In the genomic region with DNA sequence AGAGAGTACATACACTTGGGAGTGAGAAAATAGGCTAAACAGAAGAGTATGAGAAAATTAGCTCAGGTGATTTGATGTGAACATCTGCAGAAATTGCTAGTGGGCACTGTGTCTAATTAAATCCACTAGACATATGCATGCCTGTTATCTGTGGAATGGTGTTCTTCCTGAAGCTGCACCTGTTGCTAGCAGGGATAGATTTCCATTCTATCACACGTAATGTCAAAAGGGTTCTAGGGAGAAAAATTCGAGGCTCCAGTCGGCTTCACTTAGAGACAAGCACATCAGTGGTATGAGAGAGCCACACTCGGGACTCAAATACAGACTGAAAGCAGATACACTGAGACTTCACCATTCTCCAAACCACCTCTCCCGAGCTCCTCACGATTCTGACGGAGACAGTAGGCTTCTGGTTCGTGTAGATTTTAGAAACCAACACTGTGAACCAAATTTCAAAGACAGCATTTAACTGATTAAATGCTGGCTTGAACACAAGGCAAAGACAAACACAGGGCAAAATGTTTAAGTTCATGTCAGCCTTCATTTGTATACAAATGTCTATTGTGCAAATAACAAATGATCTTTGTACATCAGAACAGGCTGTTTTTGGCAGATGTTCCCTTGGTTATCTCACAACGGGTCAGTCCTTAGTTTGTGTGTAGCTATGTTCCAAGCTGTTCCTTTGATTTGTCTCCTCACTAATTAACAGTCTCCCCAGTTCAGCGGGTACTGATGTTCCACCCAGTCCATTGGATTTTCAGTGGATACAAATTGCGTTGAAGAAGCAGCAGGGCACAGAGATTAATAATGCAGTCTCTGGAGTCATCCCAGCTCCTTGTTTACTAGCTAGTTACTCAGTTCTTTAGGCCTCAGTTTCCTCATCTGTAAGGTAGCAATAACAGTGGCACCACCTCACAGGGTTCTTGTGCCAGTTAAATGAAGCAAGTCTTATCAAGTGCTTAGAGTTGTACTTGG, we compare ENCODE assay signal across 1 cellular context.
A peak's percentile ranks its signal among the peaks of the same experiment; 100 is the strongest.
TF ChIP-seq lines count a peak whose summit lies in the region.

No MANE protein-coding gene starts in this region.

TF ChIP-seq in HepG2, 621 proteins besides CTCF, POLR2A, EP300 and RAD21 (continued from another document and continues in another):
- TF ChIP-seq, protein P1, sequence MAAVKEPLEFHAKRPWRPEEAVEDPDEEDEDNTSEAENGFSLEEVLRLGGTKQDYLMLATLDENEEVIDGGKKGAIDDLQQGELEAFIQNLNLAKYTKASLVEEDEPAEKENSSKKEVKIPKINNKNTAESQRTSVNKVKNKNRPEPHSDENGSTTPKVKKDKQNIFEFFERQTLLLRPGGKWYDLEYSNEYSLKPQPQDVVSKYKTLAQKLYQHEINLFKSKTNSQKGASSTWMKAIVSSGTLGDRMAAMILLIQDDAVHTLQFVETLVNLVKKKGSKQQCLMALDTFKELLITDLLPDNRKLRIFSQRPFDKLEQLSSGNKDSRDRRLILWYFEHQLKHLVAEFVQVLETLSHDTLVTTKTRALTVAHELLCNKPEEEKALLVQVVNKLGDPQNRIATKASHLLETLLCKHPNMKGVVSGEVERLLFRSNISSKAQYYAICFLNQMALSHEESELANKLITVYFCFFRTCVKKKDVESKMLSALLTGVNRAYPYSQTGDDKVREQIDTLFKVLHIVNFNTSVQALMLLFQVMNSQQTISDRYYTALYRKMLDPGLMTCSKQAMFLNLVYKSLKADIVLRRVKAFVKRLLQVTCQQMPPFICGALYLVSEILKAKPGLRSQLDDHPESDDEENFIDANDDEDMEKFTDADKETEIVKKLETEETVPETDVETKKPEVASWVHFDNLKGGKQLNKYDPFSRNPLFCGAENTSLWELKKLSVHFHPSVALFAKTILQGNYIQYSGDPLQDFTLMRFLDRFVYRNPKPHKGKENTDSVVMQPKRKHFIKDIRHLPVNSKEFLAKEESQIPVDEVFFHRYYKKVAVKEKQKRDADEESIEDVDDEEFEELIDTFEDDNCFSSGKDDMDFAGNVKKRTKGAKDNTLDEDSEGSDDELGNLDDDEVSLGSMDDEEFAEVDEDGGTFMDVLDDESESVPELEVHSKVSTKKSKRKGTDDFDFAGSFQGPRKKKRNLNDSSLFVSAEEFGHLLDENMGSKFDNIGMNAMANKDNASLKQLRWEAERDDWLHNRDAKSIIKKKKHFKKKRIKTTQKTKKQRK (IDR thresholded peaks at IDR 0.05; ENCODE audit: low read length): no peak
- TF ChIP-seq, protein P2, sequence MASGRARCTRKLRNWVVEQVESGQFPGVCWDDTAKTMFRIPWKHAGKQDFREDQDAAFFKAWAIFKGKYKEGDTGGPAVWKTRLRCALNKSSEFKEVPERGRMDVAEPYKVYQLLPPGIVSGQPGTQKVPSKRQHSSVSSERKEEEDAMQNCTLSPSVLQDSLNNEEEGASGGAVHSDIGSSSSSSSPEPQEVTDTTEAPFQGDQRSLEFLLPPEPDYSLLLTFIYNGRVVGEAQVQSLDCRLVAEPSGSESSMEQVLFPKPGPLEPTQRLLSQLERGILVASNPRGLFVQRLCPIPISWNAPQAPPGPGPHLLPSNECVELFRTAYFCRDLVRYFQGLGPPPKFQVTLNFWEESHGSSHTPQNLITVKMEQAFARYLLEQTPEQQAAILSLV (CRISPR knock-in tag; IDR thresholded peaks at IDR 0.05; ENCODE audit: borderline replicate concordance): no peak
- TF ChIP-seq ZNF766 (CRISPR knock-in tag; IDR thresholded peaks at IDR 0.05; ENCODE audit: borderline replicate concordance) (no peak), ZFP90 (CRISPR knock-in tag; IDR thresholded peaks at IDR 0.05; ENCODE audit: borderline replicate concordance) (no peak; the same call in 1 of the 2 replicates), ELF1 (CRISPR knock-in tag; IDR thresholded peaks at IDR 0.05) (no peak), PAF1 (CRISPR knock-in tag; IDR thresholded peaks at IDR 0.05) (no peak), HNRNPK (IDR thresholded peaks at IDR 0.05; ENCODE audit: low read depth, low read length, poor library complexity, severe bottlenecking) (no peak), ZNF83 (CRISPR knock-in tag; IDR thresholded peaks at IDR 0.05; ENCODE audit: borderline replicate concordance) (no peak), ZBTB7B (CRISPR knock-in tag; IDR thresholded peaks at IDR 0.05) (peak; percentile 40; the same call in 1 of the 2 replicates), ZNF549 (CRISPR knock-in tag; IDR thresholded peaks at IDR 0.05) (no peak), ZZZ3 (CRISPR knock-in tag; IDR thresholded peaks at IDR 0.05; ENCODE audit: borderline replicate concordance) (no peak), HOXA5 (CRISPR knock-in tag; IDR thresholded peaks at IDR 0.05) (peak; percentile 82; the same call in 1 of the 2 replicates), HDAC6 (IDR thresholded peaks at IDR 0.05; ENCODE audit: low read depth, low read length) (no peak), NFE2 (CRISPR knock-in tag; IDR thresholded peaks at IDR 0.05) (no peak), ZNF780A (CRISPR knock-in tag; IDR thresholded peaks at IDR 0.05) (no peak), SOX13 (IDR thresholded peaks at IDR 0.05) (peak; percentile 82), SOX13 (CRISPR knock-in tag; conservative IDR thresholded peaks at IDR 0.05 in 1 of 2, IDR thresholded peaks at IDR 0.05 in 1 of 2) (peak in 1 of 2 experiments; percentile 98; a peak in 2 of 4 replicates), ZNF709 (CRISPR knock-in tag; IDR thresholded peaks at IDR 0.05) (no peak)
- TF ChIP-seq, protein P3, sequence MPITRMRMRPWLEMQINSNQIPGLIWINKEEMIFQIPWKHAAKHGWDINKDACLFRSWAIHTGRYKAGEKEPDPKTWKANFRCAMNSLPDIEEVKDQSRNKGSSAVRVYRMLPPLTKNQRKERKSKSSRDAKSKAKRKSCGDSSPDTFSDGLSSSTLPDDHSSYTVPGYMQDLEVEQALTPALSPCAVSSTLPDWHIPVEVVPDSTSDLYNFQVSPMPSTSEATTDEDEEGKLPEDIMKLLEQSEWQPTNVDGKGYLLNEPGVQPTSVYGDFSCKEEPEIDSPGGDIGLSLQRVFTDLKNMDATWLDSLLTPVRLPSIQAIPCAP (CRISPR knock-in tag; IDR thresholded peaks at IDR 0.05; ENCODE audit: low read depth): no peak
- TF ChIP-seq, protein P4, sequence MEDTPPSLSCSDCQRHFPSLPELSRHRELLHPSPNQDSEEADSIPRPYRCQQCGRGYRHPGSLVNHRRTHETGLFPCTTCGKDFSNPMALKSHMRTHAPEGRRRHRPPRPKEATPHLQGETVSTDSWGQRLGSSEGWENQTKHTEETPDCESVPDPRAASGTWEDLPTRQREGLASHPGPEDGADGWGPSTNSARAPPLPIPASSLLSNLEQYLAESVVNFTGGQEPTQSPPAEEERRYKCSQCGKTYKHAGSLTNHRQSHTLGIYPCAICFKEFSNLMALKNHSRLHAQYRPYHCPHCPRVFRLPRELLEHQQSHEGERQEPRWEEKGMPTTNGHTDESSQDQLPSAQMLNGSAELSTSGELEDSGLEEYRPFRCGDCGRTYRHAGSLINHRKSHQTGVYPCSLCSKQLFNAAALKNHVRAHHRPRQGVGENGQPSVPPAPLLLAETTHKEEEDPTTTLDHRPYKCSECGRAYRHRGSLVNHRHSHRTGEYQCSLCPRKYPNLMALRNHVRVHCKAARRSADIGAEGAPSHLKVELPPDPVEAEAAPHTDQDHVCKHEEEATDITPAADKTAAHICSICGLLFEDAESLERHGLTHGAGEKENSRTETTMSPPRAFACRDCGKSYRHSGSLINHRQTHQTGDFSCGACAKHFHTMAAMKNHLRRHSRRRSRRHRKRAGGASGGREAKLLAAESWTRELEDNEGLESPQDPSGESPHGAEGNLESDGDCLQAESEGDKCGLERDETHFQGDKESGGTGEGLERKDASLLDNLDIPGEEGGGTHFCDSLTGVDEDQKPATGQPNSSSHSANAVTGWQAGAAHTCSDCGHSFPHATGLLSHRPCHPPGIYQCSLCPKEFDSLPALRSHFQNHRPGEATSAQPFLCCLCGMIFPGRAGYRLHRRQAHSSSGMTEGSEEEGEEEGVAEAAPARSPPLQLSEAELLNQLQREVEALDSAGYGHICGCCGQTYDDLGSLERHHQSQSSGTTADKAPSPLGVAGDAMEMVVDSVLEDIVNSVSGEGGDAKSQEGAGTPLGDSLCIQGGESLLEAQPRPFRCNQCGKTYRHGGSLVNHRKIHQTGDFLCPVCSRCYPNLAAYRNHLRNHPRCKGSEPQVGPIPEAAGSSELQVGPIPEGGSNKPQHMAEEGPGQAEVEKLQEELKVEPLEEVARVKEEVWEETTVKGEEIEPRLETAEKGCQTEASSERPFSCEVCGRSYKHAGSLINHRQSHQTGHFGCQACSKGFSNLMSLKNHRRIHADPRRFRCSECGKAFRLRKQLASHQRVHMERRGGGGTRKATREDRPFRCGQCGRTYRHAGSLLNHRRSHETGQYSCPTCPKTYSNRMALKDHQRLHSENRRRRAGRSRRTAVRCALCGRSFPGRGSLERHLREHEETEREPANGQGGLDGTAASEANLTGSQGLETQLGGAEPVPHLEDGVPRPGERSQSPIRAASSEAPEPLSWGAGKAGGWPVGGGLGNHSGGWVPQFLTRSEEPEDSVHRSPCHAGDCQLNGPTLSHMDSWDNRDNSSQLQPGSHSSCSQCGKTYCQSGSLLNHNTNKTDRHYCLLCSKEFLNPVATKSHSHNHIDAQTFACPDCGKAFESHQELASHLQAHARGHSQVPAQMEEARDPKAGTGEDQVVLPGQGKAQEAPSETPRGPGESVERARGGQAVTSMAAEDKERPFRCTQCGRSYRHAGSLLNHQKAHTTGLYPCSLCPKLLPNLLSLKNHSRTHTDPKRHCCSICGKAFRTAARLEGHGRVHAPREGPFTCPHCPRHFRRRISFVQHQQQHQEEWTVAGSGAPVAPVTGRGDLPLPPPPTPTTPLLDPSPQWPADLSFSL (CRISPR knock-in tag; IDR thresholded peaks at IDR 0.05): no peak
- TF ChIP-seq, protein P5, sequence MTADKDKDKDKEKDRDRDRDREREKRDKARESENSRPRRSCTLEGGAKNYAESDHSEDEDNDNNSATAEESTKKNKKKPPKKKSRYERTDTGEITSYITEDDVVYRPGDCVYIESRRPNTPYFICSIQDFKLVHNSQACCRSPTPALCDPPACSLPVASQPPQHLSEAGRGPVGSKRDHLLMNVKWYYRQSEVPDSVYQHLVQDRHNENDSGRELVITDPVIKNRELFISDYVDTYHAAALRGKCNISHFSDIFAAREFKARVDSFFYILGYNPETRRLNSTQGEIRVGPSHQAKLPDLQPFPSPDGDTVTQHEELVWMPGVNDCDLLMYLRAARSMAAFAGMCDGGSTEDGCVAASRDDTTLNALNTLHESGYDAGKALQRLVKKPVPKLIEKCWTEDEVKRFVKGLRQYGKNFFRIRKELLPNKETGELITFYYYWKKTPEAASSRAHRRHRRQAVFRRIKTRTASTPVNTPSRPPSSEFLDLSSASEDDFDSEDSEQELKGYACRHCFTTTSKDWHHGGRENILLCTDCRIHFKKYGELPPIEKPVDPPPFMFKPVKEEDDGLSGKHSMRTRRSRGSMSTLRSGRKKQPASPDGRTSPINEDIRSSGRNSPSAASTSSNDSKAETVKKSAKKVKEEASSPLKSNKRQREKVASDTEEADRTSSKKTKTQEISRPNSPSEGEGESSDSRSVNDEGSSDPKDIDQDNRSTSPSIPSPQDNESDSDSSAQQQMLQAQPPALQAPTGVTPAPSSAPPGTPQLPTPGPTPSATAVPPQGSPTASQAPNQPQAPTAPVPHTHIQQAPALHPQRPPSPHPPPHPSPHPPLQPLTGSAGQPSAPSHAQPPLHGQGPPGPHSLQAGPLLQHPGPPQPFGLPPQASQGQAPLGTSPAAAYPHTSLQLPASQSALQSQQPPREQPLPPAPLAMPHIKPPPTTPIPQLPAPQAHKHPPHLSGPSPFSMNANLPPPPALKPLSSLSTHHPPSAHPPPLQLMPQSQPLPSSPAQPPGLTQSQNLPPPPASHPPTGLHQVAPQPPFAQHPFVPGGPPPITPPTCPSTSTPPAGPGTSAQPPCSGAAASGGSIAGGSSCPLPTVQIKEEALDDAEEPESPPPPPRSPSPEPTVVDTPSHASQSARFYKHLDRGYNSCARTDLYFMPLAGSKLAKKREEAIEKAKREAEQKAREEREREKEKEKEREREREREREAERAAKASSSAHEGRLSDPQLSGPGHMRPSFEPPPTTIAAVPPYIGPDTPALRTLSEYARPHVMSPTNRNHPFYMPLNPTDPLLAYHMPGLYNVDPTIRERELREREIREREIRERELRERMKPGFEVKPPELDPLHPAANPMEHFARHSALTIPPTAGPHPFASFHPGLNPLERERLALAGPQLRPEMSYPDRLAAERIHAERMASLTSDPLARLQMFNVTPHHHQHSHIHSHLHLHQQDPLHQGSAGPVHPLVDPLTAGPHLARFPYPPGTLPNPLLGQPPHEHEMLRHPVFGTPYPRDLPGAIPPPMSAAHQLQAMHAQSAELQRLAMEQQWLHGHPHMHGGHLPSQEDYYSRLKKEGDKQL (CRISPR knock-in tag; IDR thresholded peaks at IDR 0.05; ENCODE audit: low read depth): no peak; the same call in 1 of the 2 replicates
- TF ChIP-seq, protein P6, sequence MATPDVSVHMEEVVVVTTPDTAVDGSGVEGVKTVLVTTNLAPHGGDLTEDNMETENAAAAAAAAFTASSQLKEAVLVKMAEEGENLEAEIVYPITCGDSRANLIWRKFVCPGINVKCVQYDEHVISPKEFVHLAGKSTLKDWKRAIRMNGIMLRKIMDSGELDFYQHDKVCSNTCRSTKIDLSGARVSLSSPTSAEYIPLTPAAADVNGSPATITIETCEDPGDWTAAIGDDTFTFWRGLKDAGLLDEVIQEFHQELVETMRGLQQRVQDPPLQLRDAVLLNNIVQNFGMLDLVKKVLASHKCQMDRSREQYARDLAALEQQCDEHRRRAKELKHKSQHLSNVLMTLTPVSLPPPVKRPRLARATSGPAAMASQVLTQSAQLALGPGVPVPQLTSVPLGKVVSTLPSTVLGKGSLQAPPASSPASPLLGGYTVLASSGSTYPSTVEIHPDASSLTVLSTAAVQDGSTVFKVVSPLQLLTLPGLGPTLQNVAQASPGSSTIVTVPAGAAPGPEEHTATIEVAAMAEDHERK (CRISPR knock-in tag; IDR thresholded peaks at IDR 0.05; ENCODE audit: low read depth): no peak
- TF ChIP-seq, protein P7, sequence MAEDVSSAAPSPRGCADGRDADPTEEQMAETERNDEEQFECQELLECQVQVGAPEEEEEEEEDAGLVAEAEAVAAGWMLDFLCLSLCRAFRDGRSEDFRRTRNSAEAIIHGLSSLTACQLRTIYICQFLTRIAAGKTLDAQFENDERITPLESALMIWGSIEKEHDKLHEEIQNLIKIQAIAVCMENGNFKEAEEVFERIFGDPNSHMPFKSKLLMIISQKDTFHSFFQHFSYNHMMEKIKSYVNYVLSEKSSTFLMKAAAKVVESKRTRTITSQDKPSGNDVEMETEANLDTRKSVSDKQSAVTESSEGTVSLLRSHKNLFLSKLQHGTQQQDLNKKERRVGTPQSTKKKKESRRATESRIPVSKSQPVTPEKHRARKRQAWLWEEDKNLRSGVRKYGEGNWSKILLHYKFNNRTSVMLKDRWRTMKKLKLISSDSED (CRISPR knock-in tag; IDR thresholded peaks at IDR 0.05): no peak
